In genomic region chr9:84436386-84437114, GRCh38 we compare ENCODE assay signal across 24 cellular contexts.
DNase-seq lines count a peak whose midpoint lies in the region; ATAC-seq and TF ChIP-seq lines count a peak whose summit lies in the region.
"Had no signal": no experiment of that assay in that cellular context is flagged by ENCODE, and none has a peak within 500 bp of the region (broad histone marks: within the 10 kb centered on the region; RNA-seq: fewer than 3 reads in every experiment).

No MANE protein-coding gene starts in this region.

- no peak overlapping the region for H3K27ac ChIP-seq in upper lobe of right lung
- H3K27ac ChIP-seq: epithelial cell of prostate, parathyroid adenoma, stomach had no signal

- intact Hi-C loops in left ventricle myocardium superior (cut with micrococcal nuclease) (no loop called here), sciatic nerve (cut with DNase I) (no loop called here), upper lobe of right lung (cut with DNase I) (no loop called here)

- no peaks in the 10 kb centered on the region for H3K9me3 ChIP-seq in upper lobe of right lung
- H3K9me3 ChIP-seq in MG63 = no peaks in the 10 kb centered on the region
- H3K9me3 ChIP-seq: mucosa of descending colon had no signal

- H3K27me3 ChIP-seq in upper lobe of right lung (no peaks in the 10 kb centered on the region), MG63 (no peaks in the 10 kb centered on the region)
- H3K27me3 ChIP-seq: stomach had no signal

- H3K4me3 ChIP-seq in upper lobe of right lung (no peak overlapping the region), MG63 (no peak overlapping the region)
- H3K4me3 ChIP-seq: mucosa of descending colon, stomach had no signal

- H3K4me1 ChIP-seq in upper lobe of right lung = no peaks in the 10 kb centered on the region
- H3K4me1 ChIP-seq: parathyroid adenoma, stomach had no signal

- ATAC-seq in left ventricle myocardium superior = peak; percentile 98
- ATAC-seq in sciatic nerve = peak; percentile 60
- no peak for ATAC-seq in GM21529 (IDR thresholded peaks at IDR 0.05; ENCODE audit: unreplicated experiment)
- ATAC-seq in HG02870 (IDR thresholded peaks at IDR 0.05; ENCODE audit: unreplicated experiment) = no peak
- ATAC-seq in upper lobe of right lung = no peak
- ATAC-seq: mucosa of descending colon had no signal

- no peaks in the 10 kb centered on the region for H3K36me3 ChIP-seq in upper lobe of right lung
- H3K36me3 ChIP-seq in MG63 = no peaks in the 10 kb centered on the region
- H3K36me3 ChIP-seq: stomach had no signal

- DNase-seq in NCI-H1105 treated with DMSO at 0.1 percent for 48 hours (lab: John Stamatoyannopoulos, UW) (peak; percentile 77), anterior cingulate cortex (lab: John Stamatoyannopoulos, UW) (peak in 35 of 58 donors; percentile 0 to 71 (median 22)), left ventricle myocardium superior (peak; percentile 79), sciatic nerve (ENCODE audit: low spot score) (no peak), upper lobe of right lung (no peak), MG63 (no peak)
- DNase-seq: activated B cell treated with CpG ODN at 0.5 μM for 24 hours; activated CD8-positive, alpha-beta memory T cell treated with anti-CD3 and anti-CD28 coated beads, Interleukin-2, amount 50 U/mL, for 4 hours; CD4-positive, alpha-beta memory T cell; foreskin fibroblast; GF-D8; H9; KG1; mucosa of descending colon; NCI-H187; NCI-H748 treated with DMSO at 0.1 percent for 48 hours; nephron progenitor cell; stimulated activated CD8-positive, alpha-beta memory T cell treated with anti-CD3 and anti-CD28 coated beads, Interleukin-4, amount 100 ng/mL, for 48 hours; stomach; SW 1271 had no signal

- no peak for TF ChIP-seq CTCF in upper lobe of right lung (IDR thresholded peaks at IDR 0.05)

Comparison
In these comparisons a context has a peak if more than half of its experiments do, and no peak if none do; other contexts are left out.
1. DNase-seq: peak in NCI-H1105 treated with DMSO at 0.1 percent for 48 hours (single experiment), anterior cingulate cortex (35 of 58) and left ventricle myocardium superior (single experiment); none in sciatic nerve (single experiment), upper lobe of right lung (single experiment) and MG63 (single experiment).
2. ATAC-seq: peak in left ventricle myocardium superior (single experiment) and sciatic nerve (single experiment); none in GM21529 (single experiment), HG02870 (single experiment) and upper lobe of right lung (single experiment).